ENCODE assay signal across 8 cellular contexts in the genomic region with DNA sequence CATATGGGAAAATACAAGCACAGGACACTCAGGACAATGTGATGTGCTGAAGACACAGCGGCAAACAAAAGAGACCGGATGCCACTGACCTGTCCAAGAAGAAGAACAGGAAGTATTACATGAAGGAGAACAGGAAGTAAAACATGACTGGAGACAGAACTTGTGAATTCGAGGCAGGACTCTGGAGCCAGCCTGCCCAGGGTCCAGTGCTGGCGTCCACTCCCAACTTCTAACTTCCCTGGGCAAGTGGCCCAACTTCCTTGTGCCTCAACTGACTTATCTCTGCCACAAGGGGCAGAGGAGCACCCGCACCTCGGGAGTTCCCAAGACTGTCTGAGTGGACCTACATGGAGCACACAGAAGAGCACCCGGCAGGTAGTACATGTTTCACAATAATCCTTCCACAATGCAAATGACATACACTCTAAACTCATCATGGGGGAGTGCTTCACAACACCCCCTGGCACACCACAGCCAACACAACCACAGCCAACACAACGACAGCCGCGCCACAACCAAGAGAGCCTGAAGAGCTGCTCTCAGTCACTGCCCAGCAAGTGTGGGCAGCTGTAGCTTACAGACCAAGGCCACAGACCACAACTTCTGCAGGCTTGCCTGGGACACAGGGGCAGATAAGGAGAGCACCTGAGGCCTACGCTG. TPM values are rescaled to one million over a fixed set of nuclear protein-coding genes. Genes with fewer than 3 reads are reported as not detected.
DNase-seq lines count a peak whose midpoint lies in the region; ATAC-seq and TF ChIP-seq lines count a peak whose summit lies in the region.

No MANE protein-coding gene starts in this region.

- no peak overlapping the region for H3K4me3 ChIP-seq in GM12875 (ENCODE audit: low read depth, low read length)
- H3K4me3 ChIP-seq in Panc1 (ENCODE audit: low read depth in 2 of 2, low read length in 2 of 2): no peak overlapping the region
- no peak overlapping the region for H3K4me3 ChIP-seq in fibroblast of lung (replicated peaks in 1 of 4; ENCODE audit: control extremely low read depth in 1 of 4, insufficient read depth in 1 of 4, low read depth in 3 of 4, low read length in 4 of 4)
- no peak overlapping the region for H3K4me3 ChIP-seq in retinal pigment epithelial cell (ENCODE audit: low read length)

- peaks cover 35% of the 10 kb centered on the region for H3K4me1 ChIP-seq in Panc1 (ENCODE audit: control insufficient read depth, insufficient read depth, low read length)
- H3K4me1 ChIP-seq in fibroblast of lung (ENCODE audit: control insufficient read depth, extremely low read depth, insufficient read depth, low read length): peaks cover 10% of the 10 kb centered on the region

- in situ Hi-C loops in Panc1 (cut with HindIII; ENCODE audit: low pct_unique_long_range_greater_than_20kb, low sequenced_read_pairs): no loop called here

- DNase-seq in Panc1 (ENCODE audit: low read depth, low spot score) (no peak), fibroblast of lung (ENCODE audit: low read depth in 2 of 2) (peak in 1 of 2 donors; percentile 42), retinal pigment epithelial cell (ENCODE audit: low read depth) (no peak), NCI-H510A treated with DMSO at 0.1 percent for 48 hours (lab: John Stamatoyannopoulos, UW) (no peak), NCI-H1436 (lab: John Stamatoyannopoulos, UW) (no peak)

- H3K27ac ChIP-seq in Panc1 (ENCODE audit: low read length) (peak overlapping the region; percentile 44; the same call in 1 of the 2 replicates), fibroblast of lung (ENCODE audit: insufficient read depth, low read length) (no peak overlapping the region)

- H2AFZ ChIP-seq in fibroblast of lung (ENCODE audit: low read length): no peak overlapping the region

- H3K9ac ChIP-seq in fibroblast of lung (ENCODE audit: insufficient read depth, low read length): no peak overlapping the region

- CTCF ChIA-PET in Panc1 (lab: Charles Lee): no interaction called here

- H3K27me3 ChIP-seq in Panc1 (ENCODE audit: control insufficient read depth, insufficient read depth, low read length): no peaks in the 10 kb centered on the region
- H3K27me3 ChIP-seq in fibroblast of lung (ENCODE audit: control insufficient read depth, insufficient read depth, low read length): no peaks in the 10 kb centered on the region

- intact Hi-C loops in Panc1 (cut with micrococcal nuclease; ENCODE audit: unreplicated experiment): no loop called here

- H4K20me1 ChIP-seq in fibroblast of lung (ENCODE audit: control insufficient read depth, extremely low read depth, insufficient read depth, low read length): peaks cover 5% of the 10 kb centered on the region

- 0 out of 2 replicates have a peak, but pooled peaks have one; percentile 19 for TF ChIP-seq CTCF in GM12875 (IDR thresholded peaks at IDR 0.05; ENCODE audit: borderline replicate concordance, insufficient read depth, low read depth, low read length)
- TF ChIP-seq CTCF in Panc1 (IDR thresholded peaks at IDR 0.05): no peak
- peak; percentile 4 to 5 for TF ChIP-seq CTCF in fibroblast of lung (conservative IDR thresholded peaks at IDR 0.05 in 1 of 2, IDR thresholded peaks at IDR 0.05 in 1 of 2; ENCODE audit: low read depth in 1 of 2, low read length in 2 of 2)
- TF ChIP-seq CTCF in retinal pigment epithelial cell (conservative IDR thresholded peaks at IDR 0.05; ENCODE audit: low read depth, low read length): peak; percentile 38

- no TSS peak for BruUV-seq in Panc1 (replicated peaks; lab: Mats Ljungman, UMichigan)

- H3K4me2 ChIP-seq in fibroblast of lung (ENCODE audit: extremely low read depth, insufficient read depth, low read length): no peak overlapping the region

- no peaks in the 10 kb centered on the region for H3K36me3 ChIP-seq in Panc1 (ENCODE audit: control insufficient read depth, insufficient read depth, low read length)
- H3K36me3 ChIP-seq in fibroblast of lung (ENCODE audit: control insufficient read depth, insufficient read depth, low read length): no peaks in the 10 kb centered on the region

- ATAC-seq in Panc1: peak; percentile 69
- ATAC-seq in HG03460 (IDR thresholded peaks at IDR 0.05; ENCODE audit: unreplicated experiment): no peak
- ATAC-seq in GM19023 (IDR thresholded peaks at IDR 0.05; ENCODE audit: unreplicated experiment): no peak

- no peaks in the 10 kb centered on the region for H3K9me3 ChIP-seq in Panc1 (ENCODE audit: control insufficient read depth, insufficient read depth, low read depth, low read length)
- H3K9me3 ChIP-seq in fibroblast of lung (ENCODE audit: control insufficient read depth, insufficient read depth, low read depth, low read length): no peaks in the 10 kb centered on the region

- POLR2A ChIA-PET in Panc1 (lab: Charles Lee): no interaction called here

- H3K79me2 ChIP-seq in fibroblast of lung (ENCODE audit: control insufficient read depth, insufficient read depth, low read length): peaks cover 89% of the 10 kb centered on the region

RNA-seq across cellular contexts. Expression of gene ANKRD11, which starts 36.6 kb away (rescaled TPM):
- 99.4 TPM for total RNA-seq in Panc1 (2021; ENCODE audit: unreplicated experiment)
- 119 TPM for polyA plus RNA-seq in Panc1 (2012; ENCODE audit: insufficient read length)
- total RNA-seq in fibroblast of lung: 39.8 and 71.2 TPM in 2 replicates
- 41.5 and 48.8 TPM in 2 replicates for polyA plus RNA-seq in fibroblast of lung
- 75.2 and 76.7 TPM in 2 replicates for polyA plus RNA-seq in fibroblast of lung (2012)
- 102 and 109 TPM in 2 replicates for polyA minus RNA-seq in fibroblast of lung (ENCODE audit: low replicate concordance)

RNA-seq across cellular contexts. Expression of gene SPG7, which starts 54.4 kb away (rescaled TPM):
- 118 TPM for total RNA-seq in Panc1 (2021; ENCODE audit: unreplicated experiment)
- polyA plus RNA-seq in Panc1 (2012; ENCODE audit: insufficient read length): 86.1 TPM
- 83.5 and 107 TPM in 2 replicates for total RNA-seq in fibroblast of lung
- 35.1 and 53.3 TPM in 2 replicates for polyA plus RNA-seq in fibroblast of lung
- 27.2 and 58.3 TPM in 2 replicates for polyA plus RNA-seq in fibroblast of lung (2012)
- 43.5 and 75.9 TPM in 2 replicates for polyA minus RNA-seq in fibroblast of lung (ENCODE audit: low replicate concordance)
